Comparison of ENCODE assay signal across 27 cellular contexts in the genomic region with DNA sequence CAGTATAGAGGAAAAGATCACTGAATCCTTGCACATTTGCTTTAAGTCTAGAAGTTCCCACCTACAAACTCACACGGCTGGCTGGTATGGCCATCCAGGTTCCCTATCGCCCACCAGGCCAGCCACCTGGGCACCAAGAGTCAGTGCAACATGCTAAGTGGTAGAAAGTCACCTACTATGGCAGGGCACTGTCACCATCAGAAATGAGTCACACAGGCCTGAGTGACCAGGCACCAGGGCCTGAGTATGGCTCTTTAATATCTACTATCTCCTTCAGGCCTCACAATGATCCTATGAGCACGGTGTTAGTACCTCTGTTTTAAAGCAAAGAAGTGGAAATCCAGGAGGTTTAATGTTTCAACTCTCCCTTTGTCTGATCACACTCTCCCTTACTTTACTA.
"Had no signal": no experiment of that assay in that cellular context is flagged by ENCODE, and none has a peak within 500 bp of the region (broad histone marks: within the 10 kb centered on the region; RNA-seq: fewer than 3 reads in every experiment).

No MANE protein-coding gene starts in this region.

- H3K36me3 ChIP-seq: colonic mucosa, prostate gland, uterus had no signal

- ATAC-seq: activated CD4-positive, alpha-beta T cell treated with anti-CD3 and anti-CD28 coated beads for 36 hours; activated CD8-positive, alpha-beta memory T cell treated with anti-CD3 and anti-CD28 coated beads, Interleukin-2, amount 10 ng/mL, durations not matched to agents 7 days and 5 days; activated CD8-positive, alpha-beta T cell treated with anti-CD3 and anti-CD28 coated beads, Interleukin-2, amount 10 ng/mL, durations not matched to agents 7 days and 5 days; body of pancreas; effector memory CD8-positive, alpha-beta T cell; heart right ventricle; left lung; natural killer cell; stimulated activated naive B cell treated with anti-CD40 and anti-IgM and Interleukin-4, amounts not matched to agents 10 μg/mL and 1 μg/mL and 100 μg/mL, for 72 hours; T-cell had no signal

- H3K4me1 Mint-ChIP-seq: activated CD8-positive, alpha-beta memory T cell treated with anti-CD3 and anti-CD28 coated beads, Interleukin-2, amount 10 ng/mL, durations not matched to agents 7 days and 5 days had no signal

- H3K4me3 ChIP-seq: adrenal gland, body of pancreas, colonic mucosa, heart right ventricle, left lung, lung, prostate gland, uterus had no signal

- H3K4me3 Mint-ChIP-seq: activated CD4-positive, alpha-beta T cell treated with anti-CD3 and anti-CD28 coated beads for 36 hours; activated CD8-positive, alpha-beta memory T cell treated with anti-CD3 and anti-CD28 coated beads, Interleukin-2, amount 10 ng/mL, durations not matched to agents 7 days and 5 days; activated CD8-positive, alpha-beta T cell treated with anti-CD3 and anti-CD28 coated beads, Interleukin-2, amount 10 ng/mL, durations not matched to agents 7 days and 5 days; activated naive CD8-positive, alpha-beta T cell treated with anti-CD3 and anti-CD28 coated beads for 36 hours; effector memory CD8-positive, alpha-beta T cell; natural killer cell; stimulated activated naive B cell treated with anti-CD40 and anti-IgM and Interleukin-4, amounts not matched to agents 10 μg/mL and 1 μg/mL and 100 μg/mL, for 72 hours; T-cell; T-helper 2 cell treated with Interferon-gamma antibody and Interleukin-4, amounts not matched to agents 5 μg/mL and 100 μg/mL, for 36 hours had no signal

- H3K9me3 Mint-ChIP-seq: activated naive CD8-positive, alpha-beta T cell treated with anti-CD3 and anti-CD28 coated beads for 36 hours; effector memory CD8-positive, alpha-beta T cell; natural killer cell; stimulated activated naive B cell treated with anti-CD40 and anti-IgM and Interleukin-4, amounts not matched to agents 10 μg/mL and 1 μg/mL and 100 μg/mL, for 72 hours; T-cell; T-helper 2 cell treated with Interferon-gamma antibody and Interleukin-4, amounts not matched to agents 5 μg/mL and 100 μg/mL, for 36 hours had no signal

- H3K27me3 ChIP-seq: adrenal gland, body of pancreas, colonic mucosa, heart right ventricle, left lung, uterus had no signal

- H3K4me1 ChIP-seq: body of pancreas, colonic mucosa, heart right ventricle, left lung, prostate gland, uterus had no signal

- H3K27ac Mint-ChIP-seq: activated CD4-positive, alpha-beta T cell treated with anti-CD3 and anti-CD28 coated beads for 36 hours; activated CD8-positive, alpha-beta memory T cell treated with anti-CD3 and anti-CD28 coated beads, Interleukin-2, amount 10 ng/mL, durations not matched to agents 7 days and 5 days; activated CD8-positive, alpha-beta T cell treated with anti-CD3 and anti-CD28 coated beads, Interleukin-2, amount 10 ng/mL, durations not matched to agents 7 days and 5 days; activated naive CD8-positive, alpha-beta T cell treated with anti-CD3 and anti-CD28 coated beads for 36 hours; natural killer cell; stimulated activated naive B cell treated with anti-CD40 and anti-IgM and Interleukin-4, amounts not matched to agents 10 μg/mL and 1 μg/mL and 100 μg/mL, for 72 hours; T-cell; T-helper 2 cell treated with Interferon-gamma antibody and Interleukin-4, amounts not matched to agents 5 μg/mL and 100 μg/mL, for 36 hours had no signal

- DNase-seq: activated CD4-positive, alpha-beta T cell treated with anti-CD3 and anti-CD28 coated beads for 36 hours; activated CD4-positive, CD25-positive, alpha-beta regulatory T cell; activated CD8-positive, alpha-beta memory T cell treated with anti-CD3 and anti-CD28 coated beads, Interleukin-2, amount 10 ng/mL, durations not matched to agents 7 days and 5 days; activated CD8-positive, alpha-beta T cell treated with anti-CD3 and anti-CD28 coated beads, Interleukin-2, amount 10 ng/mL, durations not matched to agents 7 days and 5 days; activated effector memory CD4-positive, alpha-beta T cell treated with Interleukin-2 at 50 U/mL for 16 hours; activated naive CD4-positive, alpha-beta T cell treated with Interleukin-2 at 50 U/mL for 16 hours; activated naive CD8-positive, alpha-beta T cell treated with anti-CD3 and anti-CD28 coated beads for 36 hours; activated T-cell treated with anti-CD3 and anti-CD28 coated beads, Interleukin-2, amount 50 U/mL, for 48 hours; adrenal gland; aorta; body of pancreas; colonic mucosa; effector memory CD8-positive, alpha-beta T cell; erythroblast; foreskin fibroblast; heart right ventricle; left lung; mesendoderm; natural killer cell; stimulated activated CD4-positive, alpha-beta T cell treated with anti-CD3 and anti-CD28 coated beads, Interleukin-15, amount 100 ng/mL, for 24 hours; stimulated activated CD4-positive, alpha-beta T cell treated with anti-CD3 and anti-CD28 coated beads, Interleukin-2, amount 100 ng/mL, for 24 hours; stimulated activated naive B cell treated with anti-CD40 and anti-IgM and Interleukin-4, amounts not matched to agents 10 μg/mL and 1 μg/mL and 100 μg/mL, for 72 hours; T-cell; uterus had no signal

- H3K9me3 ChIP-seq: adrenal gland, body of pancreas, colonic mucosa, heart right ventricle, left lung, prostate gland, uterus had no signal

- H3K27me3 Mint-ChIP-seq: activated CD4-positive, alpha-beta T cell treated with anti-CD3 and anti-CD28 coated beads for 36 hours; activated CD8-positive, alpha-beta memory T cell treated with anti-CD3 and anti-CD28 coated beads, Interleukin-2, amount 10 ng/mL, durations not matched to agents 7 days and 5 days; activated naive CD8-positive, alpha-beta T cell treated with anti-CD3 and anti-CD28 coated beads for 36 hours; effector memory CD8-positive, alpha-beta T cell; stimulated activated naive B cell treated with anti-CD40 and anti-IgM and Interleukin-4, amounts not matched to agents 10 μg/mL and 1 μg/mL and 100 μg/mL, for 72 hours; T-cell had no signal

- H3K27ac ChIP-seq: adrenal gland, body of pancreas, colonic mucosa, heart right ventricle, left lung, prostate gland, uterus had no signal
